In genomic region chr2:109613922-109614714, GRCh38 we compare ENCODE assay signal across 8 cellular contexts. TPM values are rescaled to one million over a fixed set of nuclear protein-coding genes. Genes with fewer than 3 reads are reported as not detected.
DNase-seq lines count a peak whose midpoint lies in the region; ATAC-seq, FAIRE-seq and TF ChIP-seq lines count a peak whose summit lies in the region.

SEPTIN10 (minus strand) TSS chr2:109613966; CDS start chr2:109613827, 139 bp downstream.
A gene with protein sequence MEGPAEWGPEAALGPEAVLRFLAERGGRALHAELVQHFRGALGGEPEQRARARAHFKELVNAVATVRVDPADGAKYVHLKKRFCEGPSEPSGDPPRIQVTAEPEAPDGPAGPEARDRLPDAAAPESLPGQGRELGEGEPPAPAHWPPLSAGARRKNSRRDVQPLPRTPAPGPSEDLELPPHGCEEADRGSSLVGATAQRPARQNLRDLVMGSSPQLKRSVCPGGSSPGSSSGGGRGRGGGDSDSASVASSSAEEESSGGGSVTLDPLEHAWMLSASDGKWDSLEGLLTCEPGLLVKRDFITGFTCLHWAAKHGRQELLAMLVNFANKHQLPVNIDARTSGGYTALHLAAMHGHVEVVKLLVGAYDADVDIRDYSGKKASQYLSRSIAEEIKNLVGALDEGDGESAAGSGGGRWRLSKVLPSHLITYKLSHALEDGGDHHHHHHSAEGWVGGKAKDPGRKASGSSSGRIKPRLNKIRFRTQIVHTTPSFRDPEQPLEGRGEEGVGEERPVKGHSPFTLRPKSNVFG (plus strand): TSS chr2:109614364. CDS start chr2:109614490, 126 bp downstream.

- H3K27me3 ChIP-seq in neural progenitor cell, result peaks cover 31% of the 10 kb centered on the region

- H3F3A ChIP-seq in neural progenitor cell (ENCODE audit: low read depth), result peaks cover 23% of the 10 kb centered on the region

- H4K20me1 ChIP-seq in neural progenitor cell (ENCODE audit: low read depth), result peaks cover 42% of the 10 kb centered on the region

- TF ChIP-seq CTCF in CD14-positive monocyte (IDR thresholded peaks at IDR 0.05) (no peak), GM20000 (IDR thresholded peaks at IDR 0.05; ENCODE audit: extremely low read depth, missing control alignments) (no peak), neural progenitor cell (IDR thresholded peaks at IDR 0.05) (no peak)

- H3K4me3 Mint-ChIP-seq in CD14-positive monocyte, result peak within 1 kb of the TSS; percentile 89 to 93
- H3K4me3 Mint-ChIP-seq in neural progenitor cell, result peak within 1 kb of the TSS; percentile 98
- peak within 1 kb of the TSS; percentile 92 to 95 for H3K4me3 Mint-ChIP-seq in stimulated activated naive CD8-positive, alpha-beta T cell treated with anti-CD3 and anti-CD28 coated beads, Interleukin-15, amount 100 ng/mL, for 72 hours

- peaks cover 30% of the 10 kb centered on the region for H3K4me1 Mint-ChIP-seq in CD14-positive monocyte
- peaks cover 48% of the 10 kb centered on the region for H3K4me1 Mint-ChIP-seq in neural progenitor cell
- peaks cover 22% of the 10 kb centered on the region for H3K4me1 Mint-ChIP-seq in stimulated activated naive CD8-positive, alpha-beta T cell treated with anti-CD3 and anti-CD28 coated beads, Interleukin-15, amount 100 ng/mL, for 72 hours

- peaks cover 50% of the 10 kb centered on the region for H3K79me2 ChIP-seq in neural progenitor cell (ENCODE audit: low read depth)

- peak within 1 kb of the TSS; percentile 84 for H3K4me2 ChIP-seq in neural progenitor cell

- H3K9me3 ChIP-seq in neural progenitor cell (ENCODE audit: low read depth), result no peaks in the 10 kb centered on the region

- H2AFZ ChIP-seq in neural progenitor cell (replicated peaks), result peak within 1 kb of the TSS; percentile 92

- peaks cover 0 to 20% (median 13%) of the 10 kb centered on the region in 7 donors for H3K9me3 Mint-ChIP-seq in CD14-positive monocyte
- H3K9me3 Mint-ChIP-seq in neural progenitor cell, result no peaks in the 10 kb centered on the region
- no peaks in the 10 kb centered on the region for H3K9me3 Mint-ChIP-seq in stimulated activated naive CD8-positive, alpha-beta T cell treated with anti-CD3 and anti-CD28 coated beads, Interleukin-15, amount 100 ng/mL, for 72 hours

- intact Hi-C loops in CD14-positive monocyte (cut with micrococcal nuclease), result loop anchor here in 1 of 2 donors (5.0 kb wide), 1 partner anchor 397 kb away; no protein-coding TSS in a partner anchor

- peak within 1 kb of the TSS; percentile 98 for H3K4me3 ChIP-seq in neural progenitor cell

- peak within 1 kb of the TSS; percentile 98 for H3K27ac ChIP-seq in neural progenitor cell

- peak within 1 kb of the TSS; percentile 76 for H3K9ac ChIP-seq in neural progenitor cell

- H3K4me1 ChIP-seq in neural progenitor cell, result peaks cover 26% of the 10 kb centered on the region

- H3K27me3 Mint-ChIP-seq in CD14-positive monocyte (ENCODE audit: low read depth in 3 of 3), result peaks cover 74 to 83% (median 75%) of the 10 kb centered on the region in 3 donors
- H3K27me3 Mint-ChIP-seq in neural progenitor cell (ENCODE audit: insufficient read depth, low read depth), result peaks cover 2% of the 10 kb centered on the region
- H3K27me3 Mint-ChIP-seq in stimulated activated naive CD8-positive, alpha-beta T cell treated with anti-CD3 and anti-CD28 coated beads, Interleukin-15, amount 100 ng/mL, for 72 hours, result peaks cover 81% of the 10 kb centered on the region

- ATAC-seq in stimulated activated naive CD8-positive, alpha-beta T cell treated with anti-CD3 and anti-CD28 coated beads, Interleukin-15, amount 100 ng/mL, for 72 hours, result peak; percentile 91

- FAIRE-seq in HTR-8/SVneo (lab: Jason Lieb, UNC) (peak; percentile 97), frontal cortex (lab: Jason Lieb, UNC) (no peak)

- DNase-seq in CD14-positive monocyte (ENCODE audit: low spot score), result peak; percentile 89
- peak; percentile 95 for DNase-seq in GM20000 (ENCODE audit: low spot score)
- DNase-seq in HTR-8/SVneo (ENCODE audit: insufficient read length, low spot score), result peak; percentile 89
- peak; percentile 91 for DNase-seq in SHP77 treated with DMSO at 0.1 percent for 48 hours (lab: John Stamatoyannopoulos, UW)
- peak; percentile 71 for DNase-seq in activated naive CD4-positive, alpha-beta T cell treated with Interleukin-2 at 50 U/mL for 16 hours
- DNase-seq in frontal cortex (ENCODE audit: low spot score in 2 of 2), result peak; percentile 92 to 94
- DNase-seq in neural progenitor cell (ENCODE audit: low spot score), result peak; percentile 98
- peak; percentile 83 to 84 for DNase-seq in stimulated activated naive CD8-positive, alpha-beta T cell treated with anti-CD3 and anti-CD28 coated beads, Interleukin-15, amount 100 ng/mL, for 72 hours

- no peaks in the 10 kb centered on the region for H3K36me3 ChIP-seq in neural progenitor cell

- H3K27ac Mint-ChIP-seq in CD14-positive monocyte, result peak within 1 kb of the TSS; percentile 89 to 96 (median 93)
- peak within 1 kb of the TSS; percentile 99 for H3K27ac Mint-ChIP-seq in neural progenitor cell
- no peak within 1 kb of the TSS for H3K27ac Mint-ChIP-seq in stimulated activated naive CD8-positive, alpha-beta T cell treated with anti-CD3 and anti-CD28 coated beads, Interleukin-15, amount 100 ng/mL, for 72 hours

- H3K36me3 Mint-ChIP-seq in CD14-positive monocyte (peaks cover 9 to 13% of the 10 kb centered on the region in 2 donors), neural progenitor cell (peaks cover 14% of the 10 kb centered on the region)

RNA-seq across cellular contexts. Expression of gene SEPTIN10, which starts in this region (rescaled TPM):
- 1 to 10 TPM; 4.2 to 6.8 TPM for polyA plus RNA-seq in CD14-positive monocyte
- total RNA-seq in frontal cortex, result 115 TPM
- total RNA-seq in neural progenitor cell (ENCODE audit: low replicate concordance), result 96.9 and 160 TPM in 2 replicates

RNA-seq across cellular contexts. Expression of the second gene that starts in this region (rescaled TPM):
- 1 to 10 TPM; 1.1 to 3.4 TPM for polyA plus RNA-seq in CD14-positive monocyte
- 33.0 TPM for total RNA-seq in frontal cortex
- 5.7 and 7.2 TPM in 2 replicates for total RNA-seq in neural progenitor cell (ENCODE audit: low replicate concordance)

Comparison
In these comparisons a context has a peak if more than half of its experiments do, and no peak if none do; other contexts are left out.
1. Peak in every context shown above with its lines: DNase-seq, ATAC-seq, H3K4me3 ChIP-seq and H3K27ac ChIP-seq.
2. H3K27ac Mint-ChIP-seq: peak in CD14-positive monocyte (7 of 7) and neural progenitor cell (single experiment); none in stimulated activated naive CD8-positive, alpha-beta T cell treated with anti-CD3 and anti-CD28 coated beads, Interleukin-15, amount 100 ng/mL, for 72 hours (0 of 2).